ENCODE assay signal across 8 cellular contexts in genomic region chr2:209872675-209873074, GRCh38.
A peak's percentile ranks its signal among the peaks of the same experiment; 100 is the strongest.
DNase-seq lines count a peak whose midpoint lies in the region; TF ChIP-seq lines count a peak whose summit lies in the region.

No MANE protein-coding gene starts in this region.

- H3K9me3 Mint-ChIP-seq in activated CD4-positive, alpha-beta memory T cell treated with anti-CD3 and anti-CD28 coated beads for 36 hours = no peaks in the 10 kb centered on the region

- no peak for TF ChIP-seq CTCF in GM10248 (IDR thresholded peaks at IDR 0.05; ENCODE audit: control extremely low read depth, extremely low read depth, low read depth, missing control alignments)

- POLR2A ChIA-PET in activated CD4-positive, alpha-beta memory T cell treated with anti-CD3 and anti-CD28 coated beads for 36 hours (lab: Charles Lee) = no interaction called here
- POLR2A ChIA-PET in GM10248 (lab: Yijun Ruan, JAX) = no interaction called here

- DNase-seq in DMS153 (lab: John Stamatoyannopoulos, UW) = peak; percentile 49
- peak; percentile 95 for DNase-seq in NCI-H2196 (lab: John Stamatoyannopoulos, UW; ENCODE audit: unreplicated experiment)
- peak; percentile 82 for DNase-seq in dermis blood vessel endothelial cell
- DNase-seq in lung microvascular endothelial cell (ENCODE audit: low read depth in 2 of 2) = peak; percentile 68 to 92
- no peak for DNase-seq in NCI-H1417 treated with DMSO at 0.1 percent for 48 hours (lab: John Stamatoyannopoulos, UW)
- DNase-seq in stimulated activated CD8-positive, alpha-beta memory T cell treated with anti-CD3 and anti-CD28 coated beads, Interleukin-4, amount 100 ng/mL, for 48 hours = no peak
- no peak for DNase-seq in activated CD4-positive, alpha-beta memory T cell treated with anti-CD3 and anti-CD28 coated beads for 36 hours
- DNase-seq in GM10248 (ENCODE audit: extremely low spot score) = no peak

- H3K4me3 Mint-ChIP-seq in activated CD4-positive, alpha-beta memory T cell treated with anti-CD3 and anti-CD28 coated beads for 36 hours = no peak overlapping the region

- H3K27ac Mint-ChIP-seq in activated CD4-positive, alpha-beta memory T cell treated with anti-CD3 and anti-CD28 coated beads for 36 hours = no peak overlapping the region

- intact Hi-C loops in activated CD4-positive, alpha-beta memory T cell treated with anti-CD3 and anti-CD28 coated beads for 36 hours (cut with micrococcal nuclease) = no loop called here

- CTCF ChIA-PET in activated CD4-positive, alpha-beta memory T cell treated with anti-CD3 and anti-CD28 coated beads for 36 hours (lab: Charles Lee) = no interaction called here
- CTCF ChIA-PET in GM10248 (lab: Yijun Ruan, JAX) = interaction anchor here (1.0 kb wide), 1 partner anchor 31 kb away, joined by 3 read pairs; no protein-coding TSS in a partner anchor

- H3K4me1 Mint-ChIP-seq in activated CD4-positive, alpha-beta memory T cell treated with anti-CD3 and anti-CD28 coated beads for 36 hours (ENCODE audit: low read depth) = no peaks in the 10 kb centered on the region

- no peaks in the 10 kb centered on the region for H3K27me3 Mint-ChIP-seq in activated CD4-positive, alpha-beta memory T cell treated with anti-CD3 and anti-CD28 coated beads for 36 hours

- no peaks in the 10 kb centered on the region for H3K36me3 Mint-ChIP-seq in activated CD4-positive, alpha-beta memory T cell treated with anti-CD3 and anti-CD28 coated beads for 36 hours

Comparison
In these comparisons a context has a peak if more than half of its experiments do, and no peak if none do; other contexts are left out.
1. DNase-seq: peak in DMS153 (single experiment), NCI-H2196 (single experiment), dermis blood vessel endothelial cell (single experiment) and lung microvascular endothelial cell (2 of 2); none in NCI-H1417 treated with DMSO at 0.1 percent for 48 hours (single experiment), stimulated activated CD8-positive, alpha-beta memory T cell treated with anti-CD3 and anti-CD28 coated beads, Interleukin-4, amount 100 ng/mL, for 48 hours (single experiment), activated CD4-positive, alpha-beta memory T cell treated with anti-CD3 and anti-CD28 coated beads for 36 hours (single experiment) and GM10248 (single experiment).